ENCODE assay signal across 21 cellular contexts in genomic region chr2:172826522-172826921, GRCh38.
"Had no signal": no experiment of that assay in that cellular context is flagged by ENCODE, and none has a peak within 500 bp of the region (broad histone marks: within the 10 kb centered on the region; RNA-seq: fewer than 3 reads in every experiment).

No MANE protein-coding gene starts in this region.

- ATAC-seq: heart left ventricle; left cardiac atrium; mucosa of descending colon; naive thymus-derived CD8-positive, alpha-beta T cell; psoas muscle; right lobe of liver; stimulated activated effector memory CD8-positive, alpha-beta T cell treated with anti-CD3 and anti-CD28 coated beads, Interleukin-12 subunit alpha, Interleukin-12 subunit beta, amount 100 ng/mL, for 72 hours; stimulated activated naive CD8-positive, alpha-beta T cell treated with anti-CD3 and anti-CD28 coated beads, Interleukin-15, Interleukin-2, amounts not matched to agents 100 U/mL and 50 U/mL, for 24 hours; upper lobe of right lung had no signal

- H3K4me3 ChIP-seq: dorsolateral prefrontal cortex, heart left ventricle, left ventricle myocardium inferior, mucosa of descending colon, psoas muscle, right lobe of liver, testis, tibial nerve, upper lobe of right lung had no signal

- H3K27ac Mint-ChIP-seq: naive thymus-derived CD8-positive, alpha-beta T cell; stimulated activated effector memory CD8-positive, alpha-beta T cell treated with anti-CD3 and anti-CD28 coated beads, Interleukin-12 subunit alpha, Interleukin-12 subunit beta, amount 100 ng/mL, for 72 hours had no signal

- H3K36me3 Mint-ChIP-seq: naive thymus-derived CD8-positive, alpha-beta T cell; stimulated activated effector memory CD8-positive, alpha-beta T cell treated with anti-CD3 and anti-CD28 coated beads, Interleukin-12 subunit alpha, Interleukin-12 subunit beta, amount 100 ng/mL, for 72 hours had no signal

- H3K9me3 ChIP-seq: heart left ventricle, left ventricle myocardium inferior, mucosa of descending colon, neutrophil, psoas muscle, right lobe of liver, testis, tibial nerve, upper lobe of right lung had no signal

- H3K36me3 ChIP-seq: heart left ventricle, left ventricle myocardium inferior, neutrophil, right lobe of liver, tibial nerve, upper lobe of right lung had no signal

- H3K4me1 ChIP-seq: psoas muscle, right lobe of liver, testis, tibial nerve, upper lobe of right lung had no signal

- H3K4me3 Mint-ChIP-seq: naive thymus-derived CD8-positive, alpha-beta T cell; stimulated activated effector memory CD8-positive, alpha-beta T cell treated with anti-CD3 and anti-CD28 coated beads, Interleukin-12 subunit alpha, Interleukin-12 subunit beta, amount 100 ng/mL, for 72 hours had no signal

- H3K9me3 Mint-ChIP-seq: naive thymus-derived CD8-positive, alpha-beta T cell; stimulated activated effector memory CD8-positive, alpha-beta T cell treated with anti-CD3 and anti-CD28 coated beads, Interleukin-12 subunit alpha, Interleukin-12 subunit beta, amount 100 ng/mL, for 72 hours had no signal

- H3K27ac ChIP-seq: dorsolateral prefrontal cortex, heart left ventricle, left ventricle myocardium inferior, neutrophil, psoas muscle, right lobe of liver, testis, tibial nerve, upper lobe of right lung had no signal

- DNase-seq: cortex of kidney; dorsolateral prefrontal cortex; effector CD8-positive, alpha-beta T cell; heart left ventricle; hippocampal formation; islet precursor cell; left cardiac atrium; left ventricle myocardium inferior; mucosa of descending colon; naive thymus-derived CD8-positive, alpha-beta T cell; psoas muscle; retina; right lobe of liver; stimulated activated CD4-positive, alpha-beta T cell treated with anti-CD3 and anti-CD28 coated beads, Interleukin-4, amount 100 ng/mL, for 1 hour; stimulated activated CD8-positive, alpha-beta memory T cell treated with anti-CD3 and anti-CD28 coated beads, Interleukin-4, amount 100 ng/mL, for 48 hours; stimulated activated naive CD8-positive, alpha-beta T cell treated with anti-CD3 and anti-CD28 coated beads, Interleukin-15, Interleukin-2, amounts not matched to agents 100 U/mL and 50 U/mL, for 24 hours; testis; upper lobe of right lung had no signal

- H3K27me3 ChIP-seq: dorsolateral prefrontal cortex, heart left ventricle, neutrophil, right lobe of liver, testis, tibial nerve, upper lobe of right lung had no signal

- H3K4me1 Mint-ChIP-seq: naive thymus-derived CD8-positive, alpha-beta T cell; stimulated activated effector memory CD8-positive, alpha-beta T cell treated with anti-CD3 and anti-CD28 coated beads, Interleukin-12 subunit alpha, Interleukin-12 subunit beta, amount 100 ng/mL, for 72 hours had no signal
